In genomic region chrX:154116514-154116913, GRCh38 we compare ENCODE assay signal across 23 cellular contexts. TPM values are rescaled to one million over a fixed set of nuclear protein-coding genes. Genes with fewer than 3 reads are reported as not detected.
"Had no signal": no experiment of that assay in that cellular context is flagged by ENCODE, and none has a peak within 500 bp of the region (broad histone marks: within the 10 kb centered on the region; RNA-seq: fewer than 3 reads in every experiment).

No MANE protein-coding gene starts in this region.

- H3K36me3 Mint-ChIP-seq: activated naive CD4-positive, alpha-beta T cell treated with anti-CD3 and anti-CD28 coated beads, Interleukin-2, amount 50 U/mL, for 72 hours; memory B cell; type B pancreatic cell had no signal

- H3K27me3 Mint-ChIP-seq: activated B cell treated with CpG ODN at 0.5 μM for 24 hours; activated CD4-positive, alpha-beta T cell treated with anti-CD3 and anti-CD28 coated beads for 36 hours; activated T-helper 17 cell treated with anti-CD3 and anti-CD28 coated beads, Interleukin-2, amount 50 U/mL, for 72 hours; central memory CD8-positive, alpha-beta T cell; memory B cell; type B pancreatic cell had no signal

- ATAC-seq: activated CD4-positive, alpha-beta T cell treated with anti-CD3 and anti-CD28 coated beads for 36 hours; activated naive CD4-positive, alpha-beta T cell treated with anti-CD3 and anti-CD28 coated beads, Interleukin-2, amount 50 U/mL, for 72 hours; activated T-helper 17 cell treated with anti-CD3 and anti-CD28 coated beads, Interleukin-2, amount 50 U/mL, for 72 hours; gastroesophageal sphincter had no signal

- H3K4me3 Mint-ChIP-seq: activated B cell treated with CpG ODN at 0.5 μM for 24 hours; activated CD4-positive, alpha-beta T cell treated with anti-CD3 and anti-CD28 coated beads for 36 hours; activated T-cell treated with anti-CD3 and anti-CD28 coated beads, Interleukin-2, amount 50 U/mL, for 24 hours; activated T-helper 17 cell treated with anti-CD3 and anti-CD28 coated beads, Interleukin-2, amount 50 U/mL, for 72 hours; central memory CD8-positive, alpha-beta T cell; memory B cell; nephron; type B pancreatic cell had no signal

- H3K27ac Mint-ChIP-seq: activated B cell treated with CpG ODN at 0.5 μM for 24 hours; activated CD4-positive, alpha-beta T cell treated with anti-CD3 and anti-CD28 coated beads for 36 hours; activated naive CD4-positive, alpha-beta T cell treated with anti-CD3 and anti-CD28 coated beads, Interleukin-2, amount 50 U/mL, for 72 hours; activated T-cell treated with anti-CD3 and anti-CD28 coated beads, Interleukin-2, amount 50 U/mL, for 24 hours; activated T-helper 17 cell treated with anti-CD3 and anti-CD28 coated beads, Interleukin-2, amount 50 U/mL, for 72 hours; memory B cell; nephron; type B pancreatic cell had no signal

- H3K4me1 Mint-ChIP-seq: central memory CD8-positive, alpha-beta T cell; nephron had no signal

- DNase-seq: activated B cell treated with CpG ODN at 0.5 μM for 24 hours; activated CD4-positive, alpha-beta T cell treated with anti-CD3 and anti-CD28 coated beads for 36 hours; activated CD4-positive, alpha-beta T cell treated with anti-CD3 and anti-CD28 coated beads, Interleukin-2, amount 50 U/mL, for 4 hours; activated CD8-positive, alpha-beta memory T cell treated with anti-CD3 and anti-CD28 coated beads, Interleukin-2, amount 50 U/mL, for 4 hours; activated T-cell treated with anti-CD3 and anti-CD28 coated beads, Interleukin-2, amount 50 U/mL, for 24 hours; aorta; colonic mucosa; dorsolateral prefrontal cortex; hypothalamus; occipital lobe; sigmoid colon; stimulated activated CD4-positive, alpha-beta T cell treated with anti-CD3 and anti-CD28 coated beads, Interleukin-15, amount 100 ng/mL, for 24 hours; stimulated activated naive CD4-positive, alpha-beta T cell; T1000 had no signal

- H3K9me3 Mint-ChIP-seq: activated B cell treated with CpG ODN at 0.5 μM for 24 hours; activated naive CD4-positive, alpha-beta T cell treated with anti-CD3 and anti-CD28 coated beads, Interleukin-2, amount 50 U/mL, for 72 hours; activated T-cell treated with anti-CD3 and anti-CD28 coated beads, Interleukin-2, amount 50 U/mL, for 24 hours; activated T-helper 17 cell treated with anti-CD3 and anti-CD28 coated beads, Interleukin-2, amount 50 U/mL, for 72 hours; central memory CD8-positive, alpha-beta T cell; memory B cell had no signal

RNA-seq across cellular contexts. Expression of gene OPN1LW, which starts 27.5 kb away (rescaled TPM):
- polyA plus RNA-seq: adipose tissue, aorta, sigmoid colon, smooth muscle cell had no signal
